21 cellular contexts compared by ENCODE assay signal in genomic region chr2:170766693-170767092, GRCh38. TPM values are rescaled to one million over a fixed set of nuclear protein-coding genes. Genes with fewer than 3 reads are reported as not detected.
"Had no signal": no experiment of that assay in that cellular context is flagged by ENCODE, and none has a peak within 500 bp of the region (broad histone marks: within the 10 kb centered on the region; RNA-seq: fewer than 3 reads in every experiment).

No MANE protein-coding gene starts in this region.

- H3K27ac ChIP-seq: colonic mucosa, esophagus muscularis mucosa, ovary, sigmoid colon, spleen, thoracic aorta had no signal

- FAIRE-seq: urothelium cell line had no signal

- ATAC-seq: activated CD8-positive, alpha-beta T cell treated with anti-CD3 and anti-CD28 coated beads, Interleukin-2, amount 10 ng/mL, durations not matched to agents 7 days and 5 days; left lobe of liver; mucosa of descending colon; naive thymus-derived CD4-positive, alpha-beta T cell had no signal

- DNase-seq: activated B cell treated with CpG ODN at 0.5 μM for 24 hours; activated CD4-positive, alpha-beta T cell treated with anti-CD3 and anti-CD28 coated beads for 48 hours; activated CD8-positive, alpha-beta memory T cell treated with anti-CD3 and anti-CD28 coated beads, Interleukin-2, amount 50 U/mL, for 4 hours; activated CD8-positive, alpha-beta T cell treated with anti-CD3 and anti-CD28 coated beads, Interleukin-2, amount 10 ng/mL, durations not matched to agents 7 days and 5 days; activated gamma-delta T cell treated with Interleukin-2 at 50 U/mL for 16 hours; amniotic stem cell; caudate nucleus; colonic mucosa; islet precursor cell; mammary epithelial cell; mucosa of descending colon; naive thymus-derived CD4-positive, alpha-beta T cell; ovary; sigmoid colon; spleen; stimulated activated CD4-positive, alpha-beta T cell treated with anti-CD3 and anti-CD28 coated beads, Interleukin-1b, Interleukin-23, amount 100 ng/mL, for 48 hours had no signal

- H3K36me3 ChIP-seq: colonic mucosa, esophagus muscularis mucosa, ovary, sigmoid colon, spleen, thoracic aorta had no signal

- H3K4me1 ChIP-seq: colonic mucosa had no signal

- H3K27me3 ChIP-seq: colonic mucosa, ovary, sigmoid colon had no signal

- H3K9me3 ChIP-seq: colonic mucosa, esophagus muscularis mucosa, mucosa of descending colon, ovary, sigmoid colon, spleen, thoracic aorta had no signal

- H3K4me3 ChIP-seq: colonic mucosa, esophagus muscularis mucosa, mucosa of descending colon, ovary, sigmoid colon, spleen, thoracic aorta had no signal

RNA-seq across cellular contexts. Expression of gene ERICH2, which starts 3.5 kb away (rescaled TPM):
- total RNA-seq: activated B cell treated with CpG ODN at 0.5 μM for 24 hours; activated CD8-positive, alpha-beta T cell treated with anti-CD3 and anti-CD28 coated beads, Interleukin-2, amount 10 ng/mL, durations not matched to agents 7 days and 5 days; colonic mucosa; naive thymus-derived CD4-positive, alpha-beta T cell; pulmonary artery endothelial cell; sigmoid colon; spleen; thoracic aorta had no signal

RNA-seq across cellular contexts. Expression of gene GAD1, which starts 50.0 kb away (rescaled TPM):
- total RNA-seq: activated B cell treated with CpG ODN at 0.5 μM for 24 hours, esophagus muscularis mucosa, left lobe of liver had no signal

RNA-seq across cellular contexts. Expression of gene SP5, which starts 51.6 kb away (rescaled TPM):
- total RNA-seq: activated B cell treated with CpG ODN at 0.5 μM for 24 hours; activated CD8-positive, alpha-beta T cell treated with anti-CD3 and anti-CD28 coated beads, Interleukin-2, amount 10 ng/mL, durations not matched to agents 7 days and 5 days; mammary epithelial cell; naive thymus-derived CD4-positive, alpha-beta T cell; pulmonary artery endothelial cell; spleen; thoracic aorta had no signal
